Comparison of ENCODE assay signal across 36 cellular contexts in the genomic region with DNA sequence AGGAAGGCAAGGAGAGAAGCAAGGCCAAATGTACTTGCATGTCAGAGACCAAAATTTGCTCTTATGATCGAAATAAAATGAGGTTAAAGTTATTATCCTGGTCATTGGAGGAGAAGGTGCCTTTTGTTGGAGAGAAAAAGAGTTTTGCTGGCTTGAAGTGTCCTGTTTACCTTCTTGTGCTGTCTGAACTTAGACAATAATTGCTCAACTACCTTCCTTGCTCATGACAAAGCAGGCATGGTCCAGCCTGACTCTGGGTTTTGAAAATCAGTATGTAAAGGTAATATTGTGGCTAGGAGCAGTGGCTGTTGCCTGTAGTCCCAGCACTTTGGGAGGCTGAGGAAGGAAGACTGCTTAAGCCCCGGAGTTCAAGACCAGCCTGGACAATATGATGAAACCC.
"Had no signal": no experiment of that assay in that cellular context is flagged by ENCODE, and none has a peak within 500 bp of the region (broad histone marks: within the 10 kb centered on the region; RNA-seq: fewer than 3 reads in every experiment).

No MANE protein-coding gene starts in this region.

- DNase-seq: activated B cell treated with CpG ODN at 0.5 μM for 24 hours; activated CD4-positive, alpha-beta memory T cell treated with anti-CD3 and anti-CD28 coated beads, Interleukin-2, amount 10 ng/mL, durations not matched to agents 7 days and 5 days; activated CD4-positive, alpha-beta T cell treated with anti-CD3 and anti-CD28 coated beads for 1 hour; activated CD4-positive, alpha-beta T cell treated with anti-CD3 and anti-CD28 coated beads for 48 hours; activated CD8-positive, alpha-beta memory T cell treated with anti-CD3 and anti-CD28 coated beads for 24 hours; activated CD8-positive, alpha-beta memory T cell treated with anti-CD3 and anti-CD28 coated beads, Interleukin-2, amount 10 ng/mL, durations not matched to agents 7 days and 5 days; activated CD8-positive, alpha-beta memory T cell treated with anti-CD3 and anti-CD28 coated beads, Interleukin-2, amount 50 U/mL, for 48 hours; activated effector memory CD4-positive, alpha-beta T cell treated with Interleukin-2 at 50 U/mL for 16 hours; activated naive CD4-positive, alpha-beta T cell treated with anti-CD3 and anti-CD28 coated beads, Interleukin-2, amount 10 ng/mL, durations not matched to agents 7 days and 5 days; activated naive CD8-positive, alpha-beta T cell treated with anti-CD3 and anti-CD28 coated beads, Interleukin-2, amount 50 U/mL, for 24 hours; activated T-cell treated with anti-CD3 and anti-CD28 coated beads, Interleukin-2, amount 50 U/mL, for 48 hours; amniotic stem cell; aorta; brain microvascular endothelial cell; MM.1S; MV-4-11; NCI-H1092 treated with DMSO at 0.1 percent for 48 hours; NCI-H146; NCI-H187; NCI-H2081; NCI-H345; NCI-H524 treated with DMSO at 0.1 percent for 48 hours; NCI-H748 treated with DMSO at 0.1 percent for 48 hours; NK-92 treated with Interleukin-12 subunit alpha and Interleukin-12 subunit beta, amount 100 ng/mL, for 24 hours; PC-3; Peyer's patch; RPMI8226; SIG-M5; SW 1271; T-helper 1 cell; T-helper 2 cell; T-helper 9 cell had no signal

- H3K36me3 Mint-ChIP-seq: activated CD8-positive, alpha-beta memory T cell treated with anti-CD3 and anti-CD28 coated beads, Interleukin-2, amount 10 ng/mL, durations not matched to agents 7 days and 5 days; activated naive CD4-positive, alpha-beta T cell treated with anti-CD3 and anti-CD28 coated beads, Interleukin-2, amount 10 ng/mL, durations not matched to agents 7 days and 5 days; activated naive CD8-positive, alpha-beta T cell had no signal

- H3K27me3 Mint-ChIP-seq: activated CD4-positive, alpha-beta memory T cell treated with anti-CD3 and anti-CD28 coated beads, Interleukin-2, amount 10 ng/mL, durations not matched to agents 7 days and 5 days; activated CD8-positive, alpha-beta memory T cell treated with anti-CD3 and anti-CD28 coated beads, Interleukin-2, amount 10 ng/mL, durations not matched to agents 7 days and 5 days; activated naive CD4-positive, alpha-beta T cell treated with anti-CD3 and anti-CD28 coated beads, Interleukin-2, amount 10 ng/mL, durations not matched to agents 7 days and 5 days; activated naive CD8-positive, alpha-beta T cell; activated naive CD8-positive, alpha-beta T cell treated with anti-CD3 and anti-CD28 coated beads, Interleukin-2, amount 50 U/mL, for 24 hours had no signal

- H3K9me3 Mint-ChIP-seq: activated B cell treated with CpG ODN at 0.5 μM for 24 hours; activated CD4-positive, alpha-beta memory T cell treated with anti-CD3 and anti-CD28 coated beads, Interleukin-2, amount 10 ng/mL, durations not matched to agents 7 days and 5 days; activated naive CD4-positive, alpha-beta T cell treated with anti-CD3 and anti-CD28 coated beads, Interleukin-2, amount 10 ng/mL, durations not matched to agents 7 days and 5 days; activated naive CD8-positive, alpha-beta T cell treated with anti-CD3 and anti-CD28 coated beads, Interleukin-2, amount 50 U/mL, for 24 hours had no signal

- H3K9me3 ChIP-seq: Peyer's patch had no signal

- ATAC-seq: activated CD8-positive, alpha-beta memory T cell treated with anti-CD3 and anti-CD28 coated beads, Interleukin-2, amount 10 ng/mL, durations not matched to agents 7 days and 5 days; activated naive CD8-positive, alpha-beta T cell treated with anti-CD3 and anti-CD28 coated beads, Interleukin-2, amount 50 U/mL, for 24 hours; PC-3; Right ventricle myocardium inferior had no signal

- H3K4me2 ChIP-seq: KMS-11 had no signal

- H3K27ac Mint-ChIP-seq: activated B cell treated with CpG ODN at 0.5 μM for 24 hours; activated CD4-positive, alpha-beta memory T cell treated with anti-CD3 and anti-CD28 coated beads, Interleukin-2, amount 10 ng/mL, durations not matched to agents 7 days and 5 days; activated CD8-positive, alpha-beta memory T cell treated with anti-CD3 and anti-CD28 coated beads, Interleukin-2, amount 10 ng/mL, durations not matched to agents 7 days and 5 days; activated naive CD4-positive, alpha-beta T cell treated with anti-CD3 and anti-CD28 coated beads, Interleukin-2, amount 10 ng/mL, durations not matched to agents 7 days and 5 days; activated naive CD8-positive, alpha-beta T cell; activated naive CD8-positive, alpha-beta T cell treated with anti-CD3 and anti-CD28 coated beads, Interleukin-2, amount 50 U/mL, for 24 hours had no signal

- H3K4me3 Mint-ChIP-seq: activated B cell treated with CpG ODN at 0.5 μM for 24 hours; activated CD4-positive, alpha-beta memory T cell treated with anti-CD3 and anti-CD28 coated beads, Interleukin-2, amount 10 ng/mL, durations not matched to agents 7 days and 5 days; activated CD8-positive, alpha-beta memory T cell treated with anti-CD3 and anti-CD28 coated beads, Interleukin-2, amount 10 ng/mL, durations not matched to agents 7 days and 5 days; activated naive CD4-positive, alpha-beta T cell treated with anti-CD3 and anti-CD28 coated beads, Interleukin-2, amount 10 ng/mL, durations not matched to agents 7 days and 5 days; activated naive CD8-positive, alpha-beta T cell; activated naive CD8-positive, alpha-beta T cell treated with anti-CD3 and anti-CD28 coated beads, Interleukin-2, amount 50 U/mL, for 24 hours had no signal

- H3K36me3 ChIP-seq: brain microvascular endothelial cell, Peyer's patch had no signal

- H3K4me3 ChIP-seq: Peyer's patch had no signal

- H3K27me3 ChIP-seq: brain microvascular endothelial cell, Peyer's patch had no signal

- H3K4me1 Mint-ChIP-seq: activated B cell treated with CpG ODN at 0.5 μM for 24 hours; activated CD4-positive, alpha-beta memory T cell treated with anti-CD3 and anti-CD28 coated beads, Interleukin-2, amount 10 ng/mL, durations not matched to agents 7 days and 5 days; activated CD8-positive, alpha-beta memory T cell treated with anti-CD3 and anti-CD28 coated beads, Interleukin-2, amount 10 ng/mL, durations not matched to agents 7 days and 5 days; activated naive CD4-positive, alpha-beta T cell treated with anti-CD3 and anti-CD28 coated beads, Interleukin-2, amount 10 ng/mL, durations not matched to agents 7 days and 5 days; activated naive CD8-positive, alpha-beta T cell treated with anti-CD3 and anti-CD28 coated beads, Interleukin-2, amount 50 U/mL, for 24 hours had no signal

- H3K9ac ChIP-seq: KMS-11 had no signal

- H3K27ac ChIP-seq: brain microvascular endothelial cell, KMS-11, Peyer's patch, VCaP had no signal
